In the genomic region with DNA sequence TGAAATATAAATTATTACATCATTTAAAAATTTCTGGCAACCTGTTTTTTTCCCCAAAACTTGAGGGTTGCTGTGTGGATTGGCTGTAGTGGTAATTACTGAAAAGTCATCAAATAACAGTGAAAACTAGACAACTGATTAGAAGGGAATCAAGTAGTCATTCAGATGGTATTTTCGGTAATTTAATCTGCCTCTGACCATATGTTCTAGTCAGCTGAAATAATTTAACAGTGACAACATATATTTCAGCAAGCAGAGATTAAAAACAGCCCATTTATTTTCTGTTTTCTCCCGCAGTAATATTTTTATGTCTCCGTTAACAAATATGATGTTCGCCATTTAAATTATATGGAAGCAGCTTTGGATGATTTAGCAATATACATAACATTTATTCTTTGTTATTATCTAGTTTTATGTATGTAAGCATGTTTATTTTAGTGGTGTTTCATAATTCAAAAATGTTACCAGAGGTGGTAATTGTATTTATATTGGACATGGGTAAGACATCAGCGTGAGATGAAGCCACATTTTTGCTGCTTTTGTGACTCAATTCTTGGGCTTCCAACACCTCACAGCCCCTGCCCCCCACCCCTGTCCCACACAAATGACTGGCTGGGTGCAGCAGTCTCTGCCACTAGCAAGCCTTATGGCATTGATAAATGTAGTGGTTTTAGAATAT, we compare ENCODE assay signal across 19 cellular contexts.
DNase-seq lines count a peak whose midpoint lies in the region; ATAC-seq, FAIRE-seq and TF ChIP-seq lines count a peak whose summit lies in the region.
"Had no signal": no experiment of that assay in that cellular context is flagged by ENCODE, and none has a peak within 500 bp of the region (broad histone marks: within the 10 kb centered on the region; RNA-seq: fewer than 3 reads in every experiment).

No MANE protein-coding gene starts in this region.

- no peak for TF ChIP-seq EP300 in upper lobe of left lung (IDR thresholded peaks at IDR 0.05)

- H3K4me1 Mint-ChIP-seq in astrocyte (ENCODE audit: low read depth, unreplicated experiment) = peaks cover 76% of the 10 kb centered on the region

- no peaks in the 10 kb centered on the region for H3K27me3 Mint-ChIP-seq in astrocyte (ENCODE audit: low read depth, unreplicated experiment)
- H3K27me3 Mint-ChIP-seq: activated T-cell treated with anti-CD3 and anti-CD28 coated beads, Interleukin-2, amount 50 U/mL, for 24 hours had no signal

- 82 to 84% methylated on average over 5 of the region's 5 CpGs for WGBS in upper lobe of left lung, 2 donors

- peaks cover 15% of the 10 kb centered on the region for H3K36me3 Mint-ChIP-seq in astrocyte (ENCODE audit: low read depth, unreplicated experiment)

- no peak for FAIRE-seq in astrocyte (lab: Jason Lieb, UNC)
- FAIRE-seq: A204.1, colon had no signal

- H3K9ac ChIP-seq in astrocyte (ENCODE audit: low read length) = peak overlapping the region; percentile 41
- H3K9ac ChIP-seq: parathyroid adenoma had no signal

- H2AFZ ChIP-seq in ACC112 (ENCODE audit: low read length, unreplicated experiment) (no peak overlapping the region), astrocyte (ENCODE audit: low read depth, low read length) (no peak overlapping the region)
- H2AFZ ChIP-seq: parathyroid adenoma had no signal

- no peak for TF ChIP-seq POLR2A in upper lobe of left lung (IDR thresholded peaks at IDR 0.05)

- H3K27ac Mint-ChIP-seq in astrocyte (ENCODE audit: unreplicated experiment) = no peak overlapping the region
- H3K27ac Mint-ChIP-seq: activated naive CD8-positive, alpha-beta T cell treated with anti-CD3 and anti-CD28 coated beads, Interleukin-2, amount 10 ng/mL, durations not matched to agents 7 days and 5 days had no signal

- ATAC-seq in upper lobe of left lung (ENCODE audit: low FRiP score in 2 of 2) (no peak), GM19324 (IDR thresholded peaks at IDR 0.05; ENCODE audit: low FRiP score, unreplicated experiment) (no peak)
- ATAC-seq: left lung had no signal

- H3K27me3 ChIP-seq in ACC112 (ENCODE audit: insufficient read depth, low read length) (no peaks in the 10 kb centered on the region), astrocyte (ENCODE audit: insufficient read depth, low read length) (no peaks in the 10 kb centered on the region), upper lobe of left lung (no peaks in the 10 kb centered on the region)
- H3K27me3 ChIP-seq: left lung, SJSA1 had no signal

- DNase-seq in HS-5 (ENCODE audit: low read depth) (peak; percentile 60), astrocyte (ENCODE audit: low read depth) (peak; percentile 86), glomerular visceral epithelial cell (ENCODE audit: extremely low spot score) (peak; percentile 46), NOMO-1 treated with DMSO at 0.1 percent for 48 hours (lab: John Stamatoyannopoulos, UW; ENCODE audit: unreplicated experiment) (no peak), upper lobe of left lung (no peak)
- no peak for DNase-seq in stimulated activated CD4-positive, alpha-beta T cell treated with anti-CD3 and anti-CD28 coated beads, Interleukin-4, amount 100 ng/mL, for 1 hour
- DNase-seq: activated CD4-positive, alpha-beta T cell treated with anti-CD3 and anti-CD28 coated beads, Interleukin-2, amount 50 U/mL, for 4 hours; activated naive CD8-positive, alpha-beta T cell treated with anti-CD3 and anti-CD28 coated beads, Interleukin-2, amount 10 ng/mL, durations not matched to agents 7 days and 5 days; activated T-cell treated with anti-CD3 and anti-CD28 coated beads, Interleukin-2, amount 50 U/mL, for 24 hours; Caco-2; erythroblast; left lung; NCI-H2227 treated with DMSO at 0.1 percent for 48 hours had no signal

- H3K4me3 ChIP-seq in ACC112 (ENCODE audit: low read depth, low read length) (peak overlapping the region; percentile 41; the same call in 1 of the 2 replicates), astrocyte (ENCODE audit: insufficient read depth, low read depth, low read length) (no peak overlapping the region), upper lobe of left lung (no peak overlapping the region)
- H3K4me3 ChIP-seq: left lung, SJSA1 had no signal

- H3K36me3 ChIP-seq in ACC112 (ENCODE audit: insufficient read depth, low read length) = no peaks in the 10 kb centered on the region
- H3K36me3 ChIP-seq in astrocyte (ENCODE audit: insufficient read depth, low read length) = no peaks in the 10 kb centered on the region
- H3K36me3 ChIP-seq in upper lobe of left lung = no peaks in the 10 kb centered on the region
- H3K36me3 ChIP-seq: left lung, SJSA1 had no signal

- H3K27ac ChIP-seq in ACC112 (ENCODE audit: low read depth, low read length) = peak overlapping the region; percentile 89
- H3K27ac ChIP-seq in astrocyte (ENCODE audit: low read depth, low read length) = peak overlapping the region; percentile 77
- no peak overlapping the region for H3K27ac ChIP-seq in upper lobe of left lung
- H3K27ac ChIP-seq: left lung, parathyroid adenoma, SJSA1 had no signal

- H3K4me1 ChIP-seq in ACC112 (ENCODE audit: control insufficient read depth, insufficient read depth, low read length, unreplicated experiment) = peaks cover 33% of the 10 kb centered on the region
- H3K4me1 ChIP-seq in astrocyte (ENCODE audit: insufficient read depth, low read length) = peaks cover 31% of the 10 kb centered on the region
- H3K4me1 ChIP-seq in upper lobe of left lung = peaks cover 0 to 15% (median 8%) of the 10 kb centered on the region in 4 donors
- H3K4me1 ChIP-seq: parathyroid adenoma had no signal

- no peak overlapping the region for H3K4me3 Mint-ChIP-seq in astrocyte (ENCODE audit: unreplicated experiment)
- H3K4me3 Mint-ChIP-seq: activated naive CD8-positive, alpha-beta T cell treated with anti-CD3 and anti-CD28 coated beads, Interleukin-2, amount 10 ng/mL, durations not matched to agents 7 days and 5 days; activated T-cell treated with anti-CD3 and anti-CD28 coated beads, Interleukin-2, amount 50 U/mL, for 24 hours had no signal

- no peaks in the 10 kb centered on the region for H3K9me3 Mint-ChIP-seq in astrocyte (ENCODE audit: unreplicated experiment)
- H3K9me3 Mint-ChIP-seq: activated naive CD8-positive, alpha-beta T cell treated with anti-CD3 and anti-CD28 coated beads, Interleukin-2, amount 10 ng/mL, durations not matched to agents 7 days and 5 days; activated T-cell treated with anti-CD3 and anti-CD28 coated beads, Interleukin-2, amount 50 U/mL, for 24 hours had no signal

- TF ChIP-seq CTCF in astrocyte (IDR thresholded peaks at IDR 0.05; ENCODE audit: insufficient read depth, low read depth, low read length) = no peak
- TF ChIP-seq CTCF in upper lobe of left lung (IDR thresholded peaks at IDR 0.05) = no peak

- H4K20me1 ChIP-seq in astrocyte (ENCODE audit: insufficient read depth, low read length) = peaks cover 78% of the 10 kb centered on the region

- peak overlapping the region; percentile 32 for H3K4me2 ChIP-seq in astrocyte (ENCODE audit: low read length)

- H3K79me2 ChIP-seq in ACC112 (ENCODE audit: control insufficient read depth, insufficient read depth, low read length, unreplicated experiment) = peaks cover 80% of the 10 kb centered on the region
- peaks cover 86% of the 10 kb centered on the region for H3K79me2 ChIP-seq in astrocyte (ENCODE audit: insufficient read depth, low read length)

- H3K9me3 ChIP-seq in astrocyte (ENCODE audit: insufficient read depth, low read depth, low read length) (no peaks in the 10 kb centered on the region), upper lobe of left lung (no peaks in the 10 kb centered on the region)
- H3K9me3 ChIP-seq: Caco-2, left lung had no signal

Comparison
In these comparisons a context has a peak if more than half of its experiments do, and no peak if none do; other contexts are left out.
1. H3K27ac ChIP-seq: peak in ACC112 (single experiment) and astrocyte (single experiment); none in upper lobe of left lung (0 of 4).
2. DNase-seq: peak in HS-5 (single experiment), astrocyte (single experiment) and glomerular visceral epithelial cell (single experiment); none in NOMO-1 treated with DMSO at 0.1 percent for 48 hours (single experiment), upper lobe of left lung (0 of 2) and stimulated activated CD4-positive, alpha-beta T cell treated with anti-CD3 and anti-CD28 coated beads, Interleukin-4, amount 100 ng/mL, for 1 hour (single experiment).